ENCODE assay signal across 8 cellular contexts in genomic region chr19:23415561-23416191, GRCh38. TPM values are rescaled to one million over a fixed set of nuclear protein-coding genes. Genes with fewer than 3 reads are reported as not detected.
DNase-seq lines count a peak whose midpoint lies in the region; ATAC-seq and TF ChIP-seq lines count a peak whose summit lies in the region.

No MANE protein-coding gene starts in this region.

- peaks cover 8% of the 10 kb centered on the region for H3K27me3 Mint-ChIP-seq in activated CD8-positive, alpha-beta memory T cell treated with anti-CD3 and anti-CD28 coated beads, Interleukin-2, amount 10 ng/mL, durations not matched to agents 7 days and 5 days

- H3K36me3 Mint-ChIP-seq in activated CD8-positive, alpha-beta memory T cell treated with anti-CD3 and anti-CD28 coated beads, Interleukin-2, amount 10 ng/mL, durations not matched to agents 7 days and 5 days, result peaks cover 2% of the 10 kb centered on the region

- H3K4me3 Mint-ChIP-seq in activated CD8-positive, alpha-beta memory T cell treated with anti-CD3 and anti-CD28 coated beads, Interleukin-2, amount 10 ng/mL, durations not matched to agents 7 days and 5 days, result peak overlapping the region; percentile 57

- TF ChIP-seq CTCF in fibroblast of villous mesenchyme (IDR thresholded peaks at IDR 0.05; ENCODE audit: insufficient read depth, low read depth, low read length) (no peak), omental fat pad (IDR thresholded peaks at IDR 0.05) (no peak)

- CTCF ChIA-PET in activated CD8-positive, alpha-beta memory T cell treated with anti-CD3 and anti-CD28 coated beads, Interleukin-2, amount 10 ng/mL, durations not matched to agents 7 days and 5 days (lab: Charles Lee), result interaction anchor here (1.2 kb wide), 1 partner anchor 21 kb away, joined by 4 read pairs; the partner anchor contains the start of gene ZNF91

- peaks cover 4% of the 10 kb centered on the region for H3K4me1 Mint-ChIP-seq in activated CD8-positive, alpha-beta memory T cell treated with anti-CD3 and anti-CD28 coated beads, Interleukin-2, amount 10 ng/mL, durations not matched to agents 7 days and 5 days

- no peak overlapping the region for H3K27ac Mint-ChIP-seq in activated CD8-positive, alpha-beta memory T cell treated with anti-CD3 and anti-CD28 coated beads, Interleukin-2, amount 10 ng/mL, durations not matched to agents 7 days and 5 days

- peaks cover 2% of the 10 kb centered on the region for H3K9me3 Mint-ChIP-seq in activated CD8-positive, alpha-beta memory T cell treated with anti-CD3 and anti-CD28 coated beads, Interleukin-2, amount 10 ng/mL, durations not matched to agents 7 days and 5 days (ENCODE audit: low read depth)

- peak; percentile 41 for DNase-seq in activated CD8-positive, alpha-beta memory T cell treated with anti-CD3 and anti-CD28 coated beads, Interleukin-2, amount 10 ng/mL, durations not matched to agents 7 days and 5 days
- DNase-seq in activated CD8-positive, alpha-beta memory T cell treated with anti-CD3 and anti-CD28 coated beads, Interleukin-2, amount 50 U/mL, for 4 hours, result no peak
- DNase-seq in fibroblast of villous mesenchyme (ENCODE audit: low read depth) (no peak), omental fat pad (ENCODE audit: low spot score) (no peak), KBM-7 (no peak)

- in situ Hi-C loops in KBM-7 (cut with MboI; ENCODE audit: low pct_unique_long_range_greater_than_20kb, low sequenced_read_pairs), result no loop called here

- H3K4me3 ChIP-seq in fibroblast of villous mesenchyme (ENCODE audit: low read depth, low read length), result peak overlapping the region; percentile 36

- peak; percentile 20 for ATAC-seq in activated CD8-positive, alpha-beta memory T cell treated with anti-CD3 and anti-CD28 coated beads, Interleukin-2, amount 10 ng/mL, durations not matched to agents 7 days and 5 days
- ATAC-seq in SK-N-SH treated with all-trans-retinoic acid at 6 μM for 48 hours (peak; percentile 98), omental fat pad (ENCODE audit: low FRiP score) (peak; percentile 64), HG03354 (IDR thresholded peaks at IDR 0.05; ENCODE audit: poor library complexity, severe bottlenecking, unreplicated experiment) (no peak), GM18517 (IDR thresholded peaks at IDR 0.05; ENCODE audit: unreplicated experiment) (no peak)

TF ChIP-seq in SK-N-SH treated with all-trans-retinoic acid at 6 μM for 48 hours, 23 proteins besides CTCF, POLR2A, EP300 and RAD21:
- TF ChIP-seq TCF4 (CRISPR knock-in tag; IDR thresholded peaks at IDR 0.05; ENCODE audit: borderline replicate concordance) (no peak), PPARA (CRISPR knock-in tag; IDR thresholded peaks at IDR 0.05; ENCODE audit: borderline replicate concordance) (no peak), ZNF8 (CRISPR knock-in tag; IDR thresholded peaks at IDR 0.05) (no peak), ISL1 (CRISPR knock-in tag; IDR thresholded peaks at IDR 0.05) (no peak), POU6F1 (CRISPR knock-in tag; IDR thresholded peaks at IDR 0.05; ENCODE audit: borderline replicate concordance, low read depth) (no peak), TSHZ2 (CRISPR knock-in tag; IDR thresholded peaks at IDR 0.05) (no peak), OSR1 (CRISPR knock-in tag; IDR thresholded peaks at IDR 0.05) (no peak), ZFP3 (CRISPR knock-in tag; IDR thresholded peaks at IDR 0.05) (no peak)
TF ChIP-seq in SK-N-SH treated with all-trans-retinoic acid at 6 μM for 48 hours: peak in this region for 0.

RNA-seq across cellular contexts. Expression of gene ZNF91, which starts 20.4 kb away (rescaled TPM):
- total RNA-seq in activated CD8-positive, alpha-beta memory T cell treated with anti-CD3 and anti-CD28 coated beads, Interleukin-2, amount 10 ng/mL, durations not matched to agents 7 days and 5 days, result 10 to 100 TPM; 23.6 to 35.7 TPM
- total RNA-seq in fibroblast of villous mesenchyme (13.9 and 19.9 TPM in 2 replicates), omental fat pad (10 to 100 TPM; 51.3 to 78.2 (median 65.4) TPM)

Comparison
In these comparisons a context has a peak if more than half of its experiments do, and no peak if none do; other contexts are left out.
1. ATAC-seq: peak in activated CD8-positive, alpha-beta memory T cell treated with anti-CD3 and anti-CD28 coated beads, Interleukin-2, amount 10 ng/mL, durations not matched to agents 7 days and 5 days (single experiment), SK-N-SH treated with all-trans-retinoic acid at 6 μM for 48 hours (single experiment) and omental fat pad (single experiment); none in HG03354 (single experiment) and GM18517 (single experiment).